1 cellular context compared by ENCODE assay signal in genomic region chr22:21451545-21452520, GRCh38.
TF ChIP-seq lines count a peak whose summit lies in the region.

No MANE protein-coding gene starts in this region.

TF ChIP-seq in K562, 482 proteins besides CTCF, POLR2A, EP300 and RAD21 (continued from another document and continues in another):
- no peak for TF ChIP-seq ZMIZ1 (IDR thresholded peaks at IDR 0.05; ENCODE audit: low read depth in 2 of 2, low read length in 2 of 2)
- TF ChIP-seq POLR3G (IDR thresholded peaks at IDR 0.05; ENCODE audit: extremely low read depth, insufficient read length, insufficient replicate concordance): no peak
- no peak for TF ChIP-seq MIER1 (IDR thresholded peaks at IDR 0.05; ENCODE audit: low read depth)
- TF ChIP-seq ZBTB17 (CRISPR knock-in tag; IDR thresholded peaks at IDR 0.05): peak; percentile 75
- TF ChIP-seq CLOCK (CRISPR knock-in tag; IDR thresholded peaks at IDR 0.05; ENCODE audit: borderline replicate concordance): no peak
- no peak for TF ChIP-seq ZNF830 (CRISPR knock-in tag; IDR thresholded peaks at IDR 0.05)
- TF ChIP-seq FOXO4 (CRISPR knock-in tag; IDR thresholded peaks at IDR 0.05): no peak
- no peak for TF ChIP-seq ZNF644 (tag; IDR thresholded peaks at IDR 0.05; ENCODE audit: low read depth)
- no peak for TF ChIP-seq PCBP2 (IDR thresholded peaks at IDR 0.05; ENCODE audit: low read depth, low read length, poor library complexity, severe bottlenecking)
- TF ChIP-seq RNF2 (IDR thresholded peaks at IDR 0.05): no peak
- no peak for TF ChIP-seq ZNF407 (IDR thresholded peaks at IDR 0.05; ENCODE audit: low read depth)
- TF ChIP-seq MEIS2 (IDR thresholded peaks at IDR 0.05; ENCODE audit: partially characterized antibody): no peak
- TF ChIP-seq MEF2D (tag; conservative IDR thresholded peaks at IDR 0.05; ENCODE audit: low read depth): no peak
- no peak for TF ChIP-seq HOXB6 (CRISPR knock-in tag; IDR thresholded peaks at IDR 0.05; ENCODE audit: borderline replicate concordance)
- TF ChIP-seq NFIC (IDR thresholded peaks at IDR 0.05): no peak; the same call in 1 of the 2 replicates
- no peak for TF ChIP-seq E2F8 (IDR thresholded peaks at IDR 0.05; ENCODE audit: low read depth, partially characterized antibody)
- no peak for TF ChIP-seq CUX1 (CRISPR knock-in tag; IDR thresholded peaks at IDR 0.05)
- no peak for TF ChIP-seq SMARCE1 (IDR thresholded peaks at IDR 0.05)
- TF ChIP-seq SOX6 (IDR thresholded peaks at IDR 0.05): no peak
- no peak for TF ChIP-seq TSC22D4 (tag; IDR thresholded peaks at IDR 0.05)
- TF ChIP-seq HDAC1 (IDR thresholded peaks at IDR 0.05): peak in 1 of 2 experiments; percentile 43; a peak in 1 of 4 replicates
- TF ChIP-seq ZNF354B (CRISPR knock-in tag; IDR thresholded peaks at IDR 0.05): no peak
- TF ChIP-seq SRSF7 (optimal IDR thresholded peaks at IDR 0.05; ENCODE audit: low read depth, low read length): no peak
- TF ChIP-seq ZNF395 (CRISPR knock-in tag; IDR thresholded peaks at IDR 0.05): no peak
- TF ChIP-seq PREB (CRISPR knock-in tag; IDR thresholded peaks at IDR 0.05): no peak
- no peak for TF ChIP-seq HNRNPL (IDR thresholded peaks at IDR 0.05; ENCODE audit: low read depth, low read length)
- TF ChIP-seq CBX5 (IDR thresholded peaks at IDR 0.05; ENCODE audit: borderline replicate concordance, low read depth): no peak
- no peak for TF ChIP-seq JUNB (CRISPR knock-in tag; conservative IDR thresholded peaks at IDR 0.05)
